Comparison of ENCODE assay signal across 8 cellular contexts in genomic region chr9:77457916-77458592, GRCh38.
DNase-seq lines count a peak whose midpoint lies in the region; ATAC-seq and TF ChIP-seq lines count a peak whose summit lies in the region.

No MANE protein-coding gene starts in this region.

- H3K9me3 Mint-ChIP-seq in WTC11, result 0 out of 2 replicates have a peak, but pooled peaks cover 7% of the 10 kb centered on the region

- intact Hi-C loops in left lung (cut with DNase I), result loop anchor here in 1 of 2 donors (10.0 kb wide), 1 partner anchor 297 kb away; no protein-coding TSS in a partner anchor

- no peak overlapping the region for H3K4me3 ChIP-seq in AG10803 (ENCODE audit: low read length)
- no peak overlapping the region for H3K4me3 ChIP-seq in left lung

- peaks cover 10 to 22% of the 10 kb centered on the region in 2 donors for H3K4me1 ChIP-seq in left lung

- peak overlapping the region; percentile 4; the same call in 1 of the 2 replicates for H3K27ac Mint-ChIP-seq in WTC11

- peak; percentile 81 for ATAC-seq in GM18861 (IDR thresholded peaks at IDR 0.05; ENCODE audit: unreplicated experiment)
- ATAC-seq in HG03039 (IDR thresholded peaks at IDR 0.05; ENCODE audit: unreplicated experiment), result peak; percentile 83
- peak; percentile 82 for ATAC-seq in WTC11
- peak; percentile 93 for ATAC-seq in left lung

- CTCF ChIA-PET in WTC11 (lab: Charles Lee), result interaction anchor here (0.6 to 7.2 kb wide), 22 partner anchors 9 to 664 kb away, joined by 3 to 80 read pairs (median 4); partner anchors contain the start of gene GNA14

- H3K4me1 Mint-ChIP-seq in WTC11, result peaks cover 66% of the 10 kb centered on the region

- peak; percentile 94 for TF ChIP-seq CTCF in AG10803 (conservative IDR thresholded peaks at IDR 0.05; ENCODE audit: low read length)
- peak; percentile 81 for TF ChIP-seq CTCF in WTC11 (IDR thresholded peaks at IDR 0.05)
- TF ChIP-seq CTCF in left lung (IDR thresholded peaks at IDR 0.05), result peak; percentile 79 to 82

- H3K27me3 ChIP-seq in left lung, result no peaks in the 10 kb centered on the region

- peaks cover 7% of the 10 kb centered on the region; the same call in 1 of the 2 replicates for H3K36me3 Mint-ChIP-seq in WTC11

- H3K4me3 Mint-ChIP-seq in WTC11, result no peak overlapping the region

- DNase-seq in AG10803 (ENCODE audit: low read depth), result peak; percentile 92
- peak; percentile 48 for DNase-seq in NCI-H2029 (lab: John Stamatoyannopoulos, UW)
- DNase-seq in WTC11 (ENCODE audit: low spot score), result peak; percentile 79
- peak; percentile 43 for DNase-seq in central memory CD4-positive, alpha-beta T cell
- DNase-seq in left lung, result peak in 1 of 2 donors; percentile 65
- peak; percentile 38 to 59 (median 39) for DNase-seq in stimulated activated CD4-positive, alpha-beta T cell treated with anti-CD3 and anti-CD28 coated beads, TNF-alpha, amount 100 ng/mL, for 48 hours (ENCODE audit: low read depth in 3 of 3)

- peak overlapping the region in 1 of 2 donors; percentile 9 for H3K27ac ChIP-seq in left lung

- no peaks in the 10 kb centered on the region for H3K27me3 Mint-ChIP-seq in WTC11 (ENCODE audit: low read depth)

- POLR2A ChIA-PET in WTC11 (lab: Charles Lee), result interaction anchor here (1.4 kb wide), 1 partner anchor 24 kb away, joined by 3 read pairs; no protein-coding TSS in a partner anchor

- no peaks in the 10 kb centered on the region for H3K9me3 ChIP-seq in left lung

- no peaks in the 10 kb centered on the region for H3K36me3 ChIP-seq in left lung

TF ChIP-seq in WTC11, 78 proteins besides CTCF, POLR2A, EP300 and RAD21:
- no peak for TF ChIP-seq ZNF317 (CRISPR knock-in tag; IDR thresholded peaks at IDR 0.05; ENCODE audit: borderline replicate concordance, low read depth)
- TF ChIP-seq OVOL2 (CRISPR knock-in tag; IDR thresholded peaks at IDR 0.05; ENCODE audit: borderline replicate concordance), result no peak
- no peak for TF ChIP-seq AR (CRISPR knock-in tag; IDR thresholded peaks at IDR 0.05)
- TF ChIP-seq ZBTB43 (CRISPR knock-in tag; IDR thresholded peaks at IDR 0.05), result no peak
- TF ChIP-seq USF1 (CRISPR knock-in tag; IDR thresholded peaks at IDR 0.05), result no peak
- TF ChIP-seq ETV6 (CRISPR knock-in tag; IDR thresholded peaks at IDR 0.05), result 0 out of 2 replicates have a peak, but pooled peaks have one; percentile 16
- no peak for TF ChIP-seq ARID4B (CRISPR knock-in tag; IDR thresholded peaks at IDR 0.05; ENCODE audit: borderline replicate concordance)
- no peak for TF ChIP-seq FOXP1 (CRISPR knock-in tag; IDR thresholded peaks at IDR 0.05; ENCODE audit: borderline replicate concordance)
TF ChIP-seq in WTC11: peak in this region for 1.
